ENCODE assay signal across 1 cellular context in genomic region chr16:57568772-57569171, GRCh38.
TF ChIP-seq lines count a peak whose summit lies in the region.

No MANE protein-coding gene starts in this region.

TF ChIP-seq in K562, 482 proteins besides CTCF, POLR2A, EP300 and RAD21:
- TF ChIP-seq, protein P1, sequence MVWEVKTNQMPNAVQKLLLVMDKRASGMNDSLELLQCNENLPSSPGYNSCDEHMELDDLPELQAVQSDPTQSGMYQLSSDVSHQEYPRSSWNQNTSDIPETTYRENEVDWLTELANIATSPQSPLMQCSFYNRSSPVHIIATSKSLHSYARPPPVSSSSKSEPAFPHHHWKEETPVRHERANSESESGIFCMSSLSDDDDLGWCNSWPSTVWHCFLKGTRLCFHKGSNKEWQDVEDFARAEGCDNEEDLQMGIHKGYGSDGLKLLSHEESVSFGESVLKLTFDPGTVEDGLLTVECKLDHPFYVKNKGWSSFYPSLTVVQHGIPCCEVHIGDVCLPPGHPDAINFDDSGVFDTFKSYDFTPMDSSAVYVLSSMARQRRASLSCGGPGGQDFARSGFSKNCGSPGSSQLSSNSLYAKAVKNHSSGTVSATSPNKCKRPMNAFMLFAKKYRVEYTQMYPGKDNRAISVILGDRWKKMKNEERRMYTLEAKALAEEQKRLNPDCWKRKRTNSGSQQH (CRISPR knock-in tag; IDR thresholded peaks at IDR 0.05), result 0 out of 2 replicates have a peak, but pooled peaks have one; percentile 50
